18 cellular contexts compared by ENCODE assay signal in genomic region chr4:122746485-122746965, GRCh38. TPM values are rescaled to one million over a fixed set of nuclear protein-coding genes. Genes with fewer than 3 reads are reported as not detected.
A peak's percentile ranks its signal among the peaks of the same experiment; 100 is the strongest.
DNase-seq lines count a peak whose midpoint lies in the region; ATAC-seq, FAIRE-seq and TF ChIP-seq lines count a peak whose summit lies in the region.
"Had no signal": no experiment of that assay in that cellular context is flagged by ENCODE, and none has a peak within 500 bp of the region (broad histone marks: within the 10 kb centered on the region; RNA-seq: fewer than 3 reads in every experiment).

No MANE protein-coding gene starts in this region.

- H3K27ac ChIP-seq in OCI-LY3 (ENCODE audit: low read length), result no peak overlapping the region
- H3K27ac ChIP-seq in K562 (ENCODE audit: extremely low read depth, low read depth, low read length), result peak overlapping the region; percentile 50; the same call in 2 of the 3 replicates
- H3K27ac ChIP-seq in coronary artery, result no peak overlapping the region
- H3K27ac ChIP-seq: left ventricle myocardium inferior had no signal

- H3K9me3 ChIP-seq in OCI-LY3 (ENCODE audit: insufficient read depth, low read length) (no peaks in the 10 kb centered on the region), K562 (replicated peaks; ENCODE audit: control insufficient read depth, insufficient read depth, low read depth, low read length) (peaks cover 16% of the 10 kb centered on the region)
- H3K9me3 ChIP-seq: BE2C, left ventricle myocardium inferior had no signal

- no peak overlapping the region for H3K4me2 ChIP-seq in OCI-LY3 (ENCODE audit: low read length)
- H3K4me2 ChIP-seq in K562 (ENCODE audit: insufficient read depth, low read length), result no peak overlapping the region

- no peaks in the 10 kb centered on the region for H3K27me3 ChIP-seq in OCI-LY3 (ENCODE audit: low read depth, low read length)
- H3K27me3 ChIP-seq in K562 (ENCODE audit: control insufficient read depth in 2 of 2, insufficient read depth in 2 of 2, low read length in 2 of 2), result no peaks in the 10 kb centered on the region
- H3K27me3 ChIP-seq: BE2C had no signal

- H3K79me2 ChIP-seq in OCI-LY3 (ENCODE audit: low read length) (no peaks in the 10 kb centered on the region), K562 (ENCODE audit: control insufficient read depth, insufficient read depth, low read length) (peaks cover 11% of the 10 kb centered on the region; the same call in 1 of the 3 replicates)

- no peak overlapping the region for H3K9ac ChIP-seq in OCI-LY3 (ENCODE audit: low read length)
- H3K9ac ChIP-seq in K562 (ENCODE audit: insufficient read depth in 1 of 2, low read depth in 2 of 2, low read length in 2 of 2), result no peak overlapping the region

- no peak for TF ChIP-seq EP300 in K562 (IDR thresholded peaks at IDR 0.05; ENCODE audit: low read length)

- H4K20me1 ChIP-seq in OCI-LY3 (ENCODE audit: insufficient read depth, low read length) (no peaks in the 10 kb centered on the region), K562 (replicated peaks; ENCODE audit: control insufficient read depth, insufficient read depth, low read length) (no peaks in the 10 kb centered on the region)

- H3K4me1 ChIP-seq in OCI-LY3 (ENCODE audit: low read length) (no peaks in the 10 kb centered on the region), K562 (replicated peaks in 1 of 2; ENCODE audit: control insufficient read depth in 2 of 2, insufficient read depth in 2 of 2, low read length in 2 of 2) (peaks cover 0 to 42% of the 10 kb centered on the region in 2 experiments; a peak in 3 of 5 replicates)
- H3K4me1 ChIP-seq: left ventricle myocardium inferior had no signal

- no peaks in the 10 kb centered on the region for H3K9me1 ChIP-seq in K562 (ENCODE audit: control insufficient read depth, insufficient read depth, low read length)

- intact Hi-C loops in K562 (cut with micrococcal nuclease), result no loop called here

- DNase-seq in AG08395 (ENCODE audit: low spot score), result peak; percentile 10
- DNase-seq in ELR (ENCODE audit: low read depth), result peak; percentile 49
- DNase-seq in K562 (ENCODE audit: extremely low read depth in 1 of 4, low spot score in 3 of 4), result no peak
- DNase-seq in NCI-H1092 (lab: John Stamatoyannopoulos, UW), result no peak
- DNase-seq in coronary artery (ENCODE audit: low spot score), result no peak
- DNase-seq in GM20000 (ENCODE audit: low spot score), result no peak
- DNase-seq: activated naive CD4-positive, alpha-beta T cell treated with Interleukin-2 at 50 U/mL for 16 hours; BE2C; DMS 273 treated with DMSO at 0.1 percent for 48 hours; KG1; left ventricle myocardium inferior; naive B cell; NCI-H187; NCI-H524 treated with DMSO at 0.1 percent for 48 hours; T-helper 17 cell had no signal

- no peak overlapping the region for H3K4me3 ChIP-seq in OCI-LY3 (ENCODE audit: low read length)
- H3K4me3 ChIP-seq in K562, result no peak overlapping the region
- no peak overlapping the region for H3K4me3 ChIP-seq in coronary artery
- H3K4me3 ChIP-seq: left ventricle myocardium inferior had no signal

- WGBS in K562 (ENCODE audit: insufficient coverage, low coverage, missing lambda C conversion rate), result 37% methylated on average over 2 of the region's 2 CpGs

- in situ Hi-C loops in K562 (cut with MboI), result no loop called here

- no peak for TF ChIP-seq RAD21 in K562 (CRISPR knock-in tag; conservative IDR thresholded peaks at IDR 0.05 in 1 of 2, IDR thresholded peaks at IDR 0.05 in 1 of 2)

- no peak for TF ChIP-seq CTCF in OCI-LY3 (IDR thresholded peaks at IDR 0.05; ENCODE audit: low read depth, low read length)
- TF ChIP-seq CTCF in K562 (IDR thresholded peaks at IDR 0.05 in 2 of 3, conservative IDR thresholded peaks at IDR 0.05 in 1 of 3; ENCODE audit: insufficient read depth in 2 of 3, low read depth in 1 of 3, low read length in 3 of 3), result no peak
- TF ChIP-seq CTCF in coronary artery (IDR thresholded peaks at IDR 0.05), result no peak
- TF ChIP-seq CTCF in GM20000 (IDR thresholded peaks at IDR 0.05; ENCODE audit: extremely low read depth, missing control alignments), result no peak

- H2AFZ ChIP-seq in OCI-LY3 (ENCODE audit: low read depth, low read length) (peak overlapping the region; percentile 18; the same call in 1 of the 2 replicates), K562 (ENCODE audit: low read depth, low read length) (peak overlapping the region; percentile 76)

- H3K36me3 ChIP-seq in OCI-LY3 (replicated peaks; ENCODE audit: low read depth, low read length) (no peaks in the 10 kb centered on the region), K562 (ENCODE audit: control insufficient read depth, insufficient read depth, low read length) (peaks cover 20% of the 10 kb centered on the region; the same call in 2 of the 3 replicates)
- H3K36me3 ChIP-seq: BE2C had no signal

- CTCF ChIA-PET in K562 (lab: Yijun Ruan, JAX; ENCODE audit: low intra/inter-chr PET ratio), result no interaction called here

- FAIRE-seq in K562 (lab: Jason Lieb, UNC), result no peak

- ATAC-seq in K562 (no peak), HG02970 (IDR thresholded peaks at IDR 0.05; ENCODE audit: low FRiP score, unreplicated experiment) (no peak)
- ATAC-seq: HCT116, T-helper 17 cell had no signal

- BruUV-seq in K562 (replicated peaks; lab: Mats Ljungman, UMichigan), result no TSS peak

- TF ChIP-seq POLR2A in K562 (conservative IDR thresholded peaks at IDR 0.05), result no peak

- POLR2A ChIA-PET in K562 (lab: Yijun Ruan, JAX), result interaction anchor here (0.6 kb wide), 1 partner anchor 64 kb away, joined by 3 read pairs; no protein-coding TSS in a partner anchor

TF ChIP-seq in K562, 482 proteins besides CTCF, POLR2A, EP300 and RAD21 (continues in another document):
- TF ChIP-seq ZNF184 (CRISPR knock-in tag; IDR thresholded peaks at IDR 0.05) (no peak), JUND (IDR thresholded peaks at IDR 0.05; ENCODE audit: borderline replicate concordance, low read depth, low read length) (no peak), JUND (tag; IDR thresholded peaks at IDR 0.05; ENCODE audit: borderline replicate concordance, low read depth, low read length) (0 out of 3 replicates have a peak, but pooled peaks have one; percentile 21), PKNOX1 (IDR thresholded peaks at IDR 0.05) (peak; percentile 68), CEBPG (CRISPR knock-in tag; IDR thresholded peaks at IDR 0.05) (no peak), CEBPG (tag; conservative IDR thresholded peaks at IDR 0.05 in 1 of 2, IDR thresholded peaks at IDR 0.05 in 1 of 2) (0 out of 4 replicates have a peak, but pooled peaks of 1 of the 2 experiments have one; percentile 48)
- TF ChIP-seq, protein P1, sequence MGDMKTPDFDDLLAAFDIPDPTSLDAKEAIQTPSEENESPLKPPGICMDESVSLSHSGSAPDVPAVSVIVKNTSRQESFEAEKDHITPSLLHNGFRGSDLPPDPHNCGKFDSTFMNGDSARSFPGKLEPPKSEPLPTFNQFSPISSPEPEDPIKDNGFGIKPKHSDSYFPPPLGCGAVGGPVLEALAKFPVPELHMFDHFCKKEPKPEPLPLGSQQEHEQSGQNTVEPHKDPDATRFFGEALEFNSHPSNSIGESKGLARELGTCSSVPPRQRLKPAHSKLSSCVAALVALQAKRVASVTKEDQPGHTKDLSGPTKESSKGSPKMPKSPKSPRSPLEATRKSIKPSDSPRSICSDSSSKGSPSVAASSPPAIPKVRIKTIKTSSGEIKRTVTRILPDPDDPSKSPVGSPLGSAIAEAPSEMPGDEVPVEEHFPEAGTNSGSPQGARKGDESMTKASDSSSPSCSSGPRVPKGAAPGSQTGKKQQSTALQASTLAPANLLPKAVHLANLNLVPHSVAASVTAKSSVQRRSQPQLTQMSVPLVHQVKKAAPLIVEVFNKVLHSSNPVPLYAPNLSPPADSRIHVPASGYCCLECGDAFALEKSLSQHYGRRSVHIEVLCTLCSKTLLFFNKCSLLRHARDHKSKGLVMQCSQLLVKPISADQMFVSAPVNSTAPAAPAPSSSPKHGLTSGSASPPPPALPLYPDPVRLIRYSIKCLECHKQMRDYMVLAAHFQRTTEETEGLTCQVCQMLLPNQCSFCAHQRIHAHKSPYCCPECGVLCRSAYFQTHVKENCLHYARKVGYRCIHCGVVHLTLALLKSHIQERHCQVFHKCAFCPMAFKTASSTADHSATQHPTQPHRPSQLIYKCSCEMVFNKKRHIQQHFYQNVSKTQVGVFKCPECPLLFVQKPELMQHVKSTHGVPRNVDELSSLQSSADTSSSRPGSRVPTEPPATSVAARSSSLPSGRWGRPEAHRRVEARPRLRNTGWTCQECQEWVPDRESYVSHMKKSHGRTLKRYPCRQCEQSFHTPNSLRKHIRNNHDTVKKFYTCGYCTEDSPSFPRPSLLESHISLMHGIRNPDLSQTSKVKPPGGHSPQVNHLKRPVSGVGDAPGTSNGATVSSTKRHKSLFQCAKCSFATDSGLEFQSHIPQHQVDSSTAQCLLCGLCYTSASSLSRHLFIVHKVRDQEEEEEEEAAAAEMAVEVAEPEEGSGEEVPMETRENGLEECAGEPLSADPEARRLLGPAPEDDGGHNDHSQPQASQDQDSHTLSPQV (IDR thresholded peaks at IDR 0.05), result peak; percentile 69; the same call in 1 of the 2 replicates

RNA-seq across cellular contexts. Expression of gene BBS12, which starts 14.0 kb away (rescaled TPM):
- 2.4 and 7.3 TPM in 2 replicates for total RNA-seq in K562 (2011; cell fraction: chromatin; rRNA removed; ENCODE audit: low replicate concordance)
- 1.8 and 2.3 TPM in 2 replicates for total RNA-seq in K562 (2011; cell fraction: nucleolus; rRNA removed)
- total RNA-seq in K562 (2011; cell fraction: nucleoplasm; rRNA removed), result 2.2 and 3.2 TPM in 2 replicates
- total RNA-seq in K562 (2014; rRNA removed) (2.7 and 2.9 TPM in 2 replicates), K562 (2014; rRNA removed; fragmentation: Illumina TruSeq; extraction: Trizol) (4.4 and 4.8 TPM in 2 replicates), K562 (2015; rRNA removed; fragmentation: Illumina TruSeq; extraction: Trizol) (5.3 and 5.5 TPM in 2 replicates), K562 (2021) (3.0 and 3.1 TPM in 2 replicates)
- polyA plus RNA-seq in K562 (2011; rRNA removed) (2.5 and 2.8 TPM in 2 replicates), K562 (2014; fragmentation: Illumina TruSeq; extraction: Trizol) (3.3 and 3.5 TPM in 2 replicates), K562 (2014; fragmentation: Nextera tagmentation; extraction: Ambion mirVana) (1 to 10 TPM; 5.1 to 6.5 TPM), K562 (2014; rRNA removed) (2.1 and 3.2 TPM in 2 replicates)
- 1.1 and 1.5 TPM in 2 replicates for polyA plus RNA-seq in K562 (2011; cell fraction: cytosol; rRNA removed)
- polyA plus RNA-seq in K562 (2011; cell fraction: nucleus; rRNA removed), result 1.0 and 2.5 TPM in 2 replicates
- polyA plus RNA-seq in K562 (2012), result 3.3 and 5.8 TPM in 2 replicates
- 4.7 and 5.5 TPM in 2 replicates for polyA minus RNA-seq in K562 (2011; rRNA and poly(A)+ RNA removed)
- polyA minus RNA-seq in K562 (2011; cell fraction: cytosol; rRNA and poly(A)+ RNA removed), result 2.0 and 2.6 TPM in 2 replicates
- polyA minus RNA-seq in K562 (2011; cell fraction: nucleus; rRNA and poly(A)+ RNA removed), result 3.2 and 8.6 TPM in 2 replicates

Comparison
In these comparisons a context has a peak if more than half of its experiments do, and no peak if none do; other contexts are left out.
1. DNase-seq: peak in AG08395 (single experiment) and ELR (single experiment); none in K562 (0 of 4), NCI-H1092 (single experiment), coronary artery (single experiment) and GM20000 (single experiment).